ENCODE assay signal across 9 cellular contexts in the genomic region with DNA sequence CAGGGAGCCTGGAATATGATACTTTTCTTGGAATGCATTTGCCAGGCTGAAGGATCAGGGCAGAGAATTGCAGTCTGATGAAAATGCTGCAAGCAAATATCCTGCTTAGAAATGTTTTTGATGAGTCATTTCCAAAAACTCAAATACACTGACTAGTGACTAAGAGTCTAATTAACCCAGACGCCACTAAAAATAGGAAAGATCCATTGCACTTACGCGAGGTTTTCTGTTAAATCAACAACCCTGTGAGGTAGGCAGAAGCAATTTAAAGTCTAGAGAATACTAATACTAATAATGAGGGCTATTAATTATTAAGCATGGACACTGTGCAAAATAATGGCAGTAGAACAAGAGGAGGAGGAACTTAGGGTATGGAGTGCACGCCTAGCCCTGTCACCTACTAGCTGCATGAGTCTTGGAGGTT.
DNase-seq lines count a peak whose midpoint lies in the region; ATAC-seq and TF ChIP-seq lines count a peak whose summit lies in the region.
"Had no signal": no experiment of that assay in that cellular context is flagged by ENCODE, and none has a peak within 500 bp of the region (broad histone marks: within the 10 kb centered on the region; RNA-seq: fewer than 3 reads in every experiment).

No MANE protein-coding gene starts in this region.

- DNase-seq in LHCN-M2 (ENCODE audit: low read depth) (peak; percentile 83), fibroblast of gingiva (ENCODE audit: low read depth) (peak; percentile 83), DMS79 treated with DMSO at 0.1 percent for 48 hours (lab: John Stamatoyannopoulos, UW) (no peak), DMS153 treated with DMSO at 0.1 percent for 48 hours (lab: John Stamatoyannopoulos, UW; ENCODE audit: unreplicated experiment) (no peak), NCI-H2107 treated with DMSO at 0.1 percent for 48 hours (lab: John Stamatoyannopoulos, UW; ENCODE audit: unreplicated experiment) (no peak), GM10248 (ENCODE audit: extremely low spot score) (no peak)
- DNase-seq: KBM-7 had no signal

- H3K27ac ChIP-seq in ACC112 (ENCODE audit: low read depth, low read length): peak overlapping the region; percentile 56

- TF ChIP-seq CTCF in GM10248 (IDR thresholded peaks at IDR 0.05; ENCODE audit: control extremely low read depth, extremely low read depth, low read depth, missing control alignments): no peak

- CTCF ChIA-PET in GM10248 (lab: Yijun Ruan, JAX): no interaction called here

- H3K27me3 ChIP-seq in ACC112 (ENCODE audit: insufficient read depth, low read length): no peaks in the 10 kb centered on the region

- ATAC-seq in GM21381 (IDR thresholded peaks at IDR 0.05; ENCODE audit: unreplicated experiment): peak; percentile 61

- H3K79me2 ChIP-seq in ACC112 (ENCODE audit: control insufficient read depth, insufficient read depth, low read length, unreplicated experiment): no peaks in the 10 kb centered on the region

- peaks cover 53% of the 10 kb centered on the region for H3K4me1 ChIP-seq in ACC112 (ENCODE audit: control insufficient read depth, insufficient read depth, low read length, unreplicated experiment)

- peak overlapping the region; percentile 8 for H3K4me3 ChIP-seq in ACC112 (ENCODE audit: low read depth, low read length)

- POLR2A ChIA-PET in GM10248 (lab: Yijun Ruan, JAX): no interaction called here

- H2AFZ ChIP-seq in ACC112 (ENCODE audit: low read length, unreplicated experiment): no peak overlapping the region

- H3K36me3 ChIP-seq in ACC112 (ENCODE audit: insufficient read depth, low read length): no peaks in the 10 kb centered on the region

Comparison
In these comparisons a context has a peak if more than half of its experiments do, and no peak if none do; other contexts are left out.
1. DNase-seq: peak in LHCN-M2 (single experiment) and fibroblast of gingiva (single experiment); none in DMS79 treated with DMSO at 0.1 percent for 48 hours (single experiment), DMS153 treated with DMSO at 0.1 percent for 48 hours (single experiment), NCI-H2107 treated with DMSO at 0.1 percent for 48 hours (single experiment) and GM10248 (single experiment).